2 cellular contexts compared by ENCODE assay signal in genomic region chr2:202165945-202166344, GRCh38.
TF ChIP-seq lines count a peak whose summit lies in the region.

No MANE protein-coding gene starts in this region.

TF ChIP-seq in IMR-90, 13 proteins besides CTCF, POLR2A, EP300 and RAD21 (continued from another document):
- TF ChIP-seq, protein P1, sequence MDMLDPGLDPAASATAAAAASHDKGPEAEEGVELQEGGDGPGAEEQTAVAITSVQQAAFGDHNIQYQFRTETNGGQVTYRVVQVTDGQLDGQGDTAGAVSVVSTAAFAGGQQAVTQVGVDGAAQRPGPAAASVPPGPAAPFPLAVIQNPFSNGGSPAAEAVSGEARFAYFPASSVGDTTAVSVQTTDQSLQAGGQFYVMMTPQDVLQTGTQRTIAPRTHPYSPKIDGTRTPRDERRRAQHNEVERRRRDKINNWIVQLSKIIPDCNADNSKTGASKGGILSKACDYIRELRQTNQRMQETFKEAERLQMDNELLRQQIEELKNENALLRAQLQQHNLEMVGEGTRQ (IDR thresholded peaks at IDR 0.05; ENCODE audit: low read depth, low read length), result no peak
- TF ChIP-seq CEBPB (IDR thresholded peaks at IDR 0.05; ENCODE audit: low read depth, low read length), result no peak
TF ChIP-seq in IMR-90: peak in this region for 0.

TF ChIP-seq in K562, 482 proteins besides CTCF, POLR2A, EP300 and RAD21 (continued from another document):
- TF ChIP-seq, protein P2, sequence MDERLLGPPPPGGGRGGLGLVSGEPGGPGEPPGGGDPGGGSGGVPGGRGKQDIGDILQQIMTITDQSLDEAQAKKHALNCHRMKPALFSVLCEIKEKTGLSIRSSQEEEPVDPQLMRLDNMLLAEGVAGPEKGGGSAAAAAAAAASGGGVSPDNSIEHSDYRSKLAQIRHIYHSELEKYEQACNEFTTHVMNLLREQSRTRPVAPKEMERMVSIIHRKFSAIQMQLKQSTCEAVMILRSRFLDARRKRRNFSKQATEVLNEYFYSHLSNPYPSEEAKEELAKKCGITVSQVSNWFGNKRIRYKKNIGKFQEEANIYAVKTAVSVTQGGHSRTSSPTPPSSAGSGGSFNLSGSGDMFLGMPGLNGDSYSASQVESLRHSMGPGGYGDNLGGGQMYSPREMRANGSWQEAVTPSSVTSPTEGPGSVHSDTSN (CRISPR knock-in tag; IDR thresholded peaks at IDR 0.05; ENCODE audit: low read depth), result no peak
- TF ChIP-seq, protein P2 (tag; conservative IDR thresholded peaks at IDR 0.05; ENCODE audit: low read depth), result peak; percentile 67
- TF ChIP-seq, protein P3, sequence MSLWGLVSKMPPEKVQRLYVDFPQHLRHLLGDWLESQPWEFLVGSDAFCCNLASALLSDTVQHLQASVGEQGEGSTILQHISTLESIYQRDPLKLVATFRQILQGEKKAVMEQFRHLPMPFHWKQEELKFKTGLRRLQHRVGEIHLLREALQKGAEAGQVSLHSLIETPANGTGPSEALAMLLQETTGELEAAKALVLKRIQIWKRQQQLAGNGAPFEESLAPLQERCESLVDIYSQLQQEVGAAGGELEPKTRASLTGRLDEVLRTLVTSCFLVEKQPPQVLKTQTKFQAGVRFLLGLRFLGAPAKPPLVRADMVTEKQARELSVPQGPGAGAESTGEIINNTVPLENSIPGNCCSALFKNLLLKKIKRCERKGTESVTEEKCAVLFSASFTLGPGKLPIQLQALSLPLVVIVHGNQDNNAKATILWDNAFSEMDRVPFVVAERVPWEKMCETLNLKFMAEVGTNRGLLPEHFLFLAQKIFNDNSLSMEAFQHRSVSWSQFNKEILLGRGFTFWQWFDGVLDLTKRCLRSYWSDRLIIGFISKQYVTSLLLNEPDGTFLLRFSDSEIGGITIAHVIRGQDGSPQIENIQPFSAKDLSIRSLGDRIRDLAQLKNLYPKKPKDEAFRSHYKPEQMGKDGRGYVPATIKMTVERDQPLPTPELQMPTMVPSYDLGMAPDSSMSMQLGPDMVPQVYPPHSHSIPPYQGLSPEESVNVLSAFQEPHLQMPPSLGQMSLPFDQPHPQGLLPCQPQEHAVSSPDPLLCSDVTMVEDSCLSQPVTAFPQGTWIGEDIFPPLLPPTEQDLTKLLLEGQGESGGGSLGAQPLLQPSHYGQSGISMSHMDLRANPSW (CRISPR knock-in tag; IDR thresholded peaks at IDR 0.05), result no peak
- TF ChIP-seq RFX5 (IDR thresholded peaks at IDR 0.05; ENCODE audit: low read depth, low read length), result no peak
- TF ChIP-seq, protein P4, sequence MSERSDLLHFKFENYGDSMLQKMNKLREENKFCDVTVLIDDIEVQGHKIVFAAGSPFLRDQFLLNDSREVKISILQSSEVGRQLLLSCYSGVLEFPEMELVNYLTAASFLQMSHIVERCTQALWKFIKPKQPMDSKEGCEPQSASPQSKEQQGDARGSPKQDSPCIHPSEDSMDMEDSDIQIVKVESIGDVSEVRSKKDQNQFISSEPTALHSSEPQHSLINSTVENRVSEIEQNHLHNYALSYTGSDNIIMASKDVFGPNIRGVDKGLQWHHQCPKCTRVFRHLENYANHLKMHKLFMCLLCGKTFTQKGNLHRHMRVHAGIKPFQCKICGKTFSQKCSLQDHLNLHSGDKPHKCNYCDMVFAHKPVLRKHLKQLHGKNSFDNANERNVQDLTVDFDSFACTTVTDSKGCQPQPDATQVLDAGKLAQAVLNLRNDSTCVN (CRISPR knock-in tag; IDR thresholded peaks at IDR 0.05), result no peak
- peak; percentile 66 for TF ChIP-seq PKNOX1 (IDR thresholded peaks at IDR 0.05)
